ENCODE assay signal across 1 cellular context in genomic region chr3:101996832-101997231, GRCh38.
TF ChIP-seq lines count a peak whose summit lies in the region.

No MANE protein-coding gene starts in this region.

TF ChIP-seq in GM12878, 131 proteins besides CTCF, POLR2A, EP300 and RAD21 (continued from another document):
- TF ChIP-seq ATF2 (IDR thresholded peaks at IDR 0.05; ENCODE audit: low read length) (peak; percentile 57), BCL3 (IDR thresholded peaks at IDR 0.05; ENCODE audit: borderline replicate concordance, insufficient read depth, low read depth, low read length, poor library complexity, severe bottlenecking) (peak; percentile 76), BMI1 (IDR thresholded peaks at IDR 0.05; ENCODE audit: borderline replicate concordance) (no peak), MTA2 (IDR thresholded peaks at IDR 0.05; ENCODE audit: low read depth) (peak; percentile 49), ZNF687 (IDR thresholded peaks at IDR 0.05) (no peak), IKZF2 (IDR thresholded peaks at IDR 0.05) (peak in 1 of 2 experiments; percentile 12; a peak in 1 of 4 replicates), EED (IDR thresholded peaks at IDR 0.05; ENCODE audit: low read depth) (peak; percentile 67), BHLHE40 (IDR thresholded peaks at IDR 0.05; ENCODE audit: borderline replicate concordance in 1 of 2, low read depth in 2 of 2, low read length in 1 of 2) (0 out of 4 replicates have a peak, but pooled peaks of 1 of the 2 experiments have one; percentile 34), CREB1 (IDR thresholded peaks at IDR 0.05; ENCODE audit: low read depth) (0 out of 2 replicates have a peak, but pooled peaks have one; percentile 14), ZBTB33 (IDR thresholded peaks at IDR 0.05) (no peak), SKIL (IDR thresholded peaks at IDR 0.05; ENCODE audit: low read depth, poor library complexity, severe bottlenecking) (no peak), SP1 (IDR thresholded peaks at IDR 0.05; ENCODE audit: low read depth, low read length) (no peak), TCF12 (IDR thresholded peaks at IDR 0.05; ENCODE audit: low read depth, low read length) (peak; percentile 37; the same call in 1 of the 2 replicates), NFIC (IDR thresholded peaks at IDR 0.05; ENCODE audit: low read depth, low read length) (peak; percentile 78; the same call in 1 of the 2 replicates), STAT1 (conservative IDR thresholded peaks at IDR 0.05) (no peak), MEF2B (IDR thresholded peaks at IDR 0.05; ENCODE audit: partially characterized antibody, poor library complexity, severe bottlenecking) (peak; percentile 14), SMAD1 (IDR thresholded peaks at IDR 0.05; ENCODE audit: low read depth, partially characterized antibody) (no peak), ZBTB40 (IDR thresholded peaks at IDR 0.05; ENCODE audit: borderline replicate concordance) (no peak), ZNF622 (IDR thresholded peaks at IDR 0.05) (no peak), RELA (IDR thresholded peaks at IDR 0.05; ENCODE audit: borderline replicate concordance, partially characterized antibody) (peak; percentile 58), ZBED1 (IDR thresholded peaks at IDR 0.05; ENCODE audit: borderline replicate concordance) (peak; percentile 42; the same call in 1 of the 2 replicates), CUX1 (IDR thresholded peaks at IDR 0.05; ENCODE audit: insufficient replicate concordance, low read depth, low read length) (no peak), NR2C2 (IDR thresholded peaks at IDR 0.05; ENCODE audit: borderline replicate concordance, control insufficient read depth, insufficient read length, low read depth) (no peak), PKNOX1 (IDR thresholded peaks at IDR 0.05) (peak; percentile 77), ATF7 (IDR thresholded peaks at IDR 0.05; ENCODE audit: low read depth) (no peak), RUNX3 (IDR thresholded peaks at IDR 0.05; ENCODE audit: low read length) (peak; percentile 44; the same call in 1 of the 2 replicates), ZNF384 (IDR thresholded peaks at IDR 0.05; ENCODE audit: borderline replicate concordance, low read depth, low read length) (peak; percentile 67; the same call in 1 of the 2 replicates), IKZF1 (conservative IDR thresholded peaks at IDR 0.05) (peak; percentile 49)
